ENCODE assay signal across 17 cellular contexts in the genomic region with DNA sequence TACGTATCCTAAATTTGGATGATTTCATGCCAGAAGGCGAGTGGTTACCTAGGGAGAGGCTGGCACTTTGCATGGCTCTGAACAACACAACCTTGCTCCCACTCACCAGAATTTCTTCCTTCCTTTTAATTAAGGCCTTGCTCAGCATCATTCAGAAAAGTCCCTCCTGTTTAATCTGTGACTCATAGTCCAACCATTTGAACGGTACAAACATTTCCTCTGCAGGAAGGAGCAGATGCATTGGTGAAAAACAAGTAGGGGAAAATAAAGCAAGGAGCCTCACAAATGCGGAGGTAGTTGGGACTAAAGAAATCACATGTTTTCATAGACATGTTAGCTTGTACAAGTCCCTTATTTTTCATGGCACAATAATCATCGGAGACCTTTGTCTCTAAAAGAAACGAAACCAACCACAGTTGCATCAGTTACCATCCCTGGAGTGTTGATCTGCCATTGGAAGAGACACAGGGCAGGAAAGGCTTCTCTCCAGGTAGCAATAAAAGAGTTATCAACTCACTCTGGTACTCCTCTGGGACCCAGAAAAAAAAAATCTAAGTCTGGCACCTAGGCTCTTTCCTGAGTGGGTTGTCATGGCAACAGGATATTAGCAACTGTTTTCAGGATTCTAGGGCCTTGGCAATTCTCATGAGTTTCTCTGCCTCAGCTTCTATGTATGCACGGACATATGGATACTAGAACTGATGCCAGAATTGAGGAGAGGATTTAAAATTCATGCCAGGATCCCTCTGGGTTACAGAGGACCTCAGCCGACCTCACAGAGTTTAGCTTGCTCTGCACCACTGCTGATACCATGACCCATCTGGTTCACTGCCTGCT.
DNase-seq lines count a peak whose midpoint lies in the region; ATAC-seq and TF ChIP-seq lines count a peak whose summit lies in the region.
"Had no signal": no experiment of that assay in that cellular context is flagged by ENCODE, and none has a peak within 500 bp of the region (broad histone marks: within the 10 kb centered on the region; RNA-seq: fewer than 3 reads in every experiment).

No MANE protein-coding gene starts in this region.

- no peaks in the 10 kb centered on the region for H3K36me3 Mint-ChIP-seq in endothelial cell (ENCODE audit: low read depth, unreplicated experiment)
- H3K36me3 Mint-ChIP-seq: CD4-positive, alpha-beta memory T cell had no signal

- peaks cover 10% of the 10 kb centered on the region for H3K4me1 Mint-ChIP-seq in endothelial cell (ENCODE audit: unreplicated experiment)
- H3K4me1 Mint-ChIP-seq: CD4-positive, alpha-beta memory T cell had no signal

- in situ Hi-C loops in G401 (cut with HindIII; ENCODE audit: low sequenced_read_pairs): no loop called here

- peak; percentile 89 for DNase-seq in G401 (ENCODE audit: low spot score)
- peak; percentile 1 for DNase-seq in RKO (ENCODE audit: low spot score)
- DNase-seq in endothelial cell (ENCODE audit: low spot score): no peak
- peak; percentile 14 for DNase-seq in pons (ENCODE audit: low spot score)
- no peak for DNase-seq in GM10248 (ENCODE audit: extremely low spot score)
- DNase-seq in NCI-H1436 (lab: John Stamatoyannopoulos, UW): no peak
- DNase-seq: CD4-positive, alpha-beta memory T cell; KBM-7; left cardiac atrium; NCI-H510A; stimulated activated CD4-positive, alpha-beta T cell treated with anti-CD3 and anti-CD28 coated beads, Interleukin-4, amount 100 ng/mL, for 1 hour; stomach had no signal

- POLR2A ChIA-PET in GM10248 (lab: Yijun Ruan, JAX): no interaction called here

- CTCF ChIA-PET in GM10248 (lab: Yijun Ruan, JAX): interaction anchor here (1.1 kb wide), 1 partner anchor 44 kb away, joined by 3 read pairs; no protein-coding TSS in a partner anchor

- ATAC-seq in GM21367 (IDR thresholded peaks at IDR 0.05; ENCODE audit: unreplicated experiment) (no peak), HG03039 (IDR thresholded peaks at IDR 0.05; ENCODE audit: unreplicated experiment) (no peak)
- ATAC-seq: activated CD4-positive, CD25-positive, alpha-beta regulatory T cell treated with anti-CD3 and anti-CD28 coated beads, Interleukin-2, amount 50 U/mL, for 24 hours; HCT116; left cardiac atrium had no signal

- H3K27me3 Mint-ChIP-seq in endothelial cell (ENCODE audit: unreplicated experiment): no peaks in the 10 kb centered on the region
- H3K27me3 Mint-ChIP-seq: CD4-positive, alpha-beta memory T cell had no signal

- no peaks in the 10 kb centered on the region for H3K9me3 Mint-ChIP-seq in endothelial cell (ENCODE audit: unreplicated experiment)

- no peak for TF ChIP-seq CTCF in endothelial cell (IDR thresholded peaks at IDR 0.05; ENCODE audit: unreplicated experiment)
- TF ChIP-seq CTCF in GM10248 (IDR thresholded peaks at IDR 0.05; ENCODE audit: control extremely low read depth, extremely low read depth, low read depth, missing control alignments): no peak

- H3K27ac Mint-ChIP-seq in endothelial cell (ENCODE audit: unreplicated experiment): peak overlapping the region; percentile 59
- H3K27ac Mint-ChIP-seq: activated T-helper 2 cell treated with anti-CD3 and anti-CD28 coated beads, Interferon-gamma antibody, Interleukin-2, Interleukin-4, amounts not matched to agents 10 μg/mL and 5 μg/mL and 100 μg/mL, durations not matched to agents 14 hours and 24 hours and 36 hours; CD4-positive, alpha-beta memory T cell had no signal

- H3K4me3 Mint-ChIP-seq in endothelial cell (ENCODE audit: unreplicated experiment): no peak overlapping the region
- H3K4me3 Mint-ChIP-seq: CD4-positive, alpha-beta memory T cell had no signal

Comparison
In these comparisons a context has a peak if more than half of its experiments do, and no peak if none do; other contexts are left out.
1. DNase-seq: peak in G401 (single experiment), RKO (single experiment) and pons (single experiment); none in endothelial cell (single experiment), GM10248 (single experiment) and NCI-H1436 (single experiment).